Comparison of ENCODE assay signal across 18 cellular contexts in the genomic region with DNA sequence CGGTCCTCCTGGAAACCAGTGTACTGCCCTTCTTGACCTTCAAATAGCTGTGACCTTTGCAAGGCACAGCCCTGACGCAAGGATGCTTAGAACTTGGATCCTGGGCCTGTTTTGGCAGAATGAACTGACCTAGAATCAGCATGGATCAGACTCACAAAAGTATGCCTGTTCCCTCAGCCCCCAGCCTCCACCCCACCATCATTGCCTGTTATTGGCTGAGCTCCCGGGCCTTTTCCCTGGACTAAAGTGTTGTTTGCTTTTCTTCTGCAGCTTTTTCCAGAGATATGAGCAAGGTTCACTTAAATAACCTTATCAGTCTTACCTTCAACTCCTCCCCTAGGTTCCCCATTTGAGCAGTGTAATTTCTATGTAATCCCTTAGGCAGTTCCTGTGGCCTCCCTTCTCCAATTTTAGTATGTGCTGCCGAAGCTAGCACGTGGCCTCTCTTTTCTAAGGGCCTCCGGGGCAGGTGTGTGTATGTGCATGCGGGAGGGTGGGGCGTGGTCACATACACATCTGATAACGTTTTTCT.
DNase-seq lines count a peak whose midpoint lies in the region; ATAC-seq, FAIRE-seq and TF ChIP-seq lines count a peak whose summit lies in the region.
"Had no signal": no experiment of that assay in that cellular context is flagged by ENCODE, and none has a peak within 500 bp of the region (broad histone marks: within the 10 kb centered on the region; RNA-seq: fewer than 3 reads in every experiment).

No MANE protein-coding gene starts in this region.

- no peak overlapping the region for H3K4me3 Mint-ChIP-seq in GM23338
- H3K4me3 Mint-ChIP-seq: CD14-positive monocyte had no signal

- H3K4me3 ChIP-seq in GM23338: no peak overlapping the region
- H3K4me3 ChIP-seq in K562: no peak overlapping the region
- H3K4me3 ChIP-seq in right lobe of liver: no peak overlapping the region
- H3K4me3 ChIP-seq in spleen: no peak overlapping the region
- H3K4me3 ChIP-seq in effector memory CD4-positive, alpha-beta T cell (ENCODE audit: insufficient read depth, low read depth, low read length, poor library complexity, severe bottlenecking): no peak overlapping the region
- H3K4me3 ChIP-seq: A549, GM12878, SJSA1 had no signal

- peaks cover 2% of the 10 kb centered on the region for H3K27me3 Mint-ChIP-seq in GM23338 (ENCODE audit: insufficient read depth, low read depth, poor library complexity)

- H3F3A ChIP-seq in GM23338 (replicated peaks; ENCODE audit: low read depth): no peaks in the 10 kb centered on the region

- H3K27ac ChIP-seq in GM23338 (ENCODE audit: low read depth): no peak overlapping the region
- H3K27ac ChIP-seq in K562 (ENCODE audit: extremely low read depth, low read depth, low read length): no peak overlapping the region
- H3K27ac ChIP-seq in right lobe of liver: peak overlapping the region; percentile 19 to 75 (median 63)
- H3K27ac ChIP-seq in spleen: no peak overlapping the region
- no peak overlapping the region for H3K27ac ChIP-seq in effector memory CD4-positive, alpha-beta T cell (ENCODE audit: insufficient read depth, low read length, poor library complexity, severe bottlenecking)
- H3K27ac ChIP-seq: A549, RWPE1, SJSA1 had no signal

- CTCF ChIA-PET in K562 (lab: Yijun Ruan, JAX; ENCODE audit: low intra/inter-chr PET ratio): no interaction called here

- no peak for FAIRE-seq in K562 (lab: Jason Lieb, UNC)
- FAIRE-seq: A549, GM12878, GM18507 had no signal

- TF ChIP-seq RAD21 in K562 (CRISPR knock-in tag; conservative IDR thresholded peaks at IDR 0.05 in 1 of 2, IDR thresholded peaks at IDR 0.05 in 1 of 2): no peak

- H3K79me2 ChIP-seq in GM23338 (replicated peaks; ENCODE audit: insufficient read depth) (no peaks in the 10 kb centered on the region), K562 (ENCODE audit: control insufficient read depth, insufficient read depth, low read length) (no peaks in the 10 kb centered on the region)

- TF ChIP-seq POLR2A in K562 (conservative IDR thresholded peaks at IDR 0.05) (no peak), right lobe of liver (IDR thresholded peaks at IDR 0.05) (no peak), spleen (IDR thresholded peaks at IDR 0.05) (no peak)

- POLR2A ChIA-PET in K562 (lab: Yijun Ruan, JAX): interaction anchor here (0.9 kb wide), 1 partner anchor 12 kb away, joined by 4 read pairs; no protein-coding TSS in a partner anchor

- no peak overlapping the region for H3K27ac Mint-ChIP-seq in GM23338
- H3K27ac Mint-ChIP-seq: CD14-positive monocyte had no signal

- no peaks in the 10 kb centered on the region for H3K27me3 ChIP-seq in GM23338 (ENCODE audit: insufficient read depth)
- H3K27me3 ChIP-seq in K562 (ENCODE audit: control insufficient read depth in 2 of 2, insufficient read depth in 2 of 2, low read length in 2 of 2): peaks cover 2 to 3% of the 10 kb centered on the region in 2 experiments; a peak in 3 of 5 replicates
- no peaks in the 10 kb centered on the region for H3K27me3 ChIP-seq in right lobe of liver
- H3K27me3 ChIP-seq in spleen (replicated peaks in 1 of 7): peaks cover 0 to under 1% (median 0%) of the 10 kb centered on the region in 7 donors
- no peaks in the 10 kb centered on the region for H3K27me3 ChIP-seq in effector memory CD4-positive, alpha-beta T cell (replicated peaks; ENCODE audit: control insufficient read depth, insufficient read depth, low read length, poor library complexity, severe bottlenecking)
- H3K27me3 ChIP-seq: SJSA1 had no signal

- no peaks in the 10 kb centered on the region for H3K9me3 ChIP-seq in K562 (replicated peaks; ENCODE audit: control insufficient read depth, insufficient read depth, low read depth, low read length)
- H3K9me3 ChIP-seq in right lobe of liver: no peaks in the 10 kb centered on the region
- H3K9me3 ChIP-seq in spleen: no peaks in the 10 kb centered on the region
- H3K9me3 ChIP-seq in effector memory CD4-positive, alpha-beta T cell (ENCODE audit: control insufficient read depth, low read length): no peaks in the 10 kb centered on the region
- H3K9me3 ChIP-seq: A549, SJSA1 had no signal

- H3K36me3 ChIP-seq in GM23338 (ENCODE audit: insufficient read depth): no peaks in the 10 kb centered on the region
- H3K36me3 ChIP-seq in K562 (ENCODE audit: control insufficient read depth, insufficient read depth, low read length): no peaks in the 10 kb centered on the region
- H3K36me3 ChIP-seq in right lobe of liver: no peaks in the 10 kb centered on the region
- no peaks in the 10 kb centered on the region for H3K36me3 ChIP-seq in spleen
- H3K36me3 ChIP-seq in effector memory CD4-positive, alpha-beta T cell (ENCODE audit: control insufficient read depth, insufficient read depth, low read length): no peaks in the 10 kb centered on the region
- H3K36me3 ChIP-seq: SJSA1 had no signal

- no peak for ATAC-seq in GM23338
- no peak; the same call in 2 of the 3 replicates for ATAC-seq in K562
- ATAC-seq in right lobe of liver: peak; percentile 88 to 95 (median 91)
- peak; percentile 92 for ATAC-seq in sciatic nerve
- no peak for ATAC-seq in GM21526 (IDR thresholded peaks at IDR 0.05; ENCODE audit: low FRiP score, unreplicated experiment)
- ATAC-seq in HG03095 (IDR thresholded peaks at IDR 0.05; ENCODE audit: unreplicated experiment): no peak
- ATAC-seq: A549, GM12878 had no signal

- no peaks in the 10 kb centered on the region for H3K9me2 ChIP-seq in GM23338 (ENCODE audit: insufficient read depth)

- H3K4me2 ChIP-seq in GM23338 (no peak overlapping the region), K562 (ENCODE audit: insufficient read depth, low read length) (no peak overlapping the region)
- H3K4me2 ChIP-seq: A549 had no signal

- H3K9me3 Mint-ChIP-seq in GM23338: no peaks in the 10 kb centered on the region

- WGBS in K562 (ENCODE audit: insufficient coverage, low coverage, missing lambda C conversion rate): 0% methylated on average over 9 of the region's 9 CpGs
- WGBS in right lobe of liver (ENCODE audit: insufficient coverage, low coverage, low lambda C conversion rate, missing lambda C conversion rate): 41% methylated on average over 8 of the region's 9 CpGs
- WGBS in spleen, 5 donors: 58 to 71% (median 63%) methylated on average over 9 of the region's 9 CpGs

- no peak for TF ChIP-seq EP300 in K562 (IDR thresholded peaks at IDR 0.05; ENCODE audit: low read length)

- in situ Hi-C loops in K562 (cut with MboI): no loop called here

- TF ChIP-seq CTCF in GM23338 (conservative IDR thresholded peaks at IDR 0.05; ENCODE audit: low read depth in 2 of 2): no peak
- no peak for TF ChIP-seq CTCF in K562 (IDR thresholded peaks at IDR 0.05 in 2 of 3, conservative IDR thresholded peaks at IDR 0.05 in 1 of 3; ENCODE audit: insufficient read depth in 2 of 3, low read depth in 1 of 3, low read length in 3 of 3)
- TF ChIP-seq CTCF in right lobe of liver (IDR thresholded peaks at IDR 0.05): no peak
- no peak for TF ChIP-seq CTCF in spleen (IDR thresholded peaks at IDR 0.05 in 8 of 11, conservative IDR thresholded peaks at IDR 0.05 in 3 of 11)

- DNase-seq in GM23338 (ENCODE audit: low spot score) (no peak), K562 (ENCODE audit: extremely low read depth in 1 of 4, low spot score in 3 of 4) (no peak), right lobe of liver (peak; percentile 62 to 92 (median 88)), sciatic nerve (ENCODE audit: low spot score) (peak; percentile 73), spleen (no peak)
- no peak for DNase-seq in effector memory CD4-positive, alpha-beta T cell
- DNase-seq: Kasumi-1, NCI-H1930, NCI-H524, OCI-M1 had no signal

- H3K4me1 ChIP-seq in GM23338 (ENCODE audit: insufficient read depth) (no peaks in the 10 kb centered on the region), K562 (replicated peaks in 1 of 2; ENCODE audit: control insufficient read depth in 2 of 2, insufficient read depth in 2 of 2, low read length in 2 of 2) (no peaks in the 10 kb centered on the region), right lobe of liver (peaks cover 0 to 15% (median 7%) of the 10 kb centered on the region in 4 donors), spleen (no peaks in the 10 kb centered on the region)
- H3K4me1 ChIP-seq in effector memory CD4-positive, alpha-beta T cell (ENCODE audit: control insufficient read depth, insufficient read depth, low read length, poor library complexity, severe bottlenecking): no peaks in the 10 kb centered on the region
- H3K4me1 ChIP-seq: A549, SJSA1 had no signal

- H4K20me1 ChIP-seq in GM23338 (replicated peaks; ENCODE audit: insufficient read depth): no peaks in the 10 kb centered on the region
- no peaks in the 10 kb centered on the region; the same call in 1 of the 2 replicates for H4K20me1 ChIP-seq in K562 (replicated peaks; ENCODE audit: control insufficient read depth, insufficient read depth, low read length)

- no peaks in the 10 kb centered on the region for H3K4me1 Mint-ChIP-seq in GM23338
- H3K4me1 Mint-ChIP-seq: CD14-positive monocyte had no signal

- no peaks in the 10 kb centered on the region for H3K9me1 ChIP-seq in K562 (ENCODE audit: control insufficient read depth, insufficient read depth, low read length)

- intact Hi-C loops in K562 (cut with micrococcal nuclease): no loop called here
- intact Hi-C loops in right lobe of liver (cut with DNase I): no loop called here
- intact Hi-C loops in sciatic nerve (cut with DNase I): no loop called here
- intact Hi-C loops in spleen (cut with DNase I; ENCODE audit: low total_unique reads): no loop called here

- H2AFZ ChIP-seq in GM23338: 0 out of 2 replicates have a peak overlapping the region, but pooled peaks have one; percentile 65
- H2AFZ ChIP-seq in K562 (ENCODE audit: low read depth, low read length): no peak overlapping the region

- BruUV-seq in K562 (replicated peaks; lab: Mats Ljungman, UMichigan): no TSS peak

- no peak overlapping the region for H3K9ac ChIP-seq in K562 (ENCODE audit: insufficient read depth in 1 of 2, low read depth in 2 of 2, low read length in 2 of 2)

- H3K36me3 Mint-ChIP-seq in GM23338 (ENCODE audit: low read depth): no peaks in the 10 kb centered on the region
- H3K36me3 Mint-ChIP-seq: CD14-positive monocyte had no signal

TF ChIP-seq in GM23338, 12 proteins besides CTCF, POLR2A, EP300 and RAD21 (continues in another document):
- TF ChIP-seq POLR2AphosphoS5 (IDR thresholded peaks at IDR 0.05; ENCODE audit: low read depth): no peak
- TF ChIP-seq CREB1 (CRISPR knock-in tag; IDR thresholded peaks at IDR 0.05; ENCODE audit: low read depth): no peak

Comparison
In these comparisons a context has a peak if more than half of its experiments do, and no peak if none do; other contexts are left out.
1. ATAC-seq: peak in right lobe of liver (4 of 4) and sciatic nerve (single experiment); none in GM23338 (single experiment), K562 (single experiment), GM21526 (single experiment) and HG03095 (single experiment).
2. DNase-seq: peak in right lobe of liver (3 of 3) and sciatic nerve (single experiment); none in GM23338 (single experiment), K562 (0 of 4), spleen (single experiment) and effector memory CD4-positive, alpha-beta T cell (0 of 3).
3. H3K27ac ChIP-seq: peak in right lobe of liver (3 of 3); none in GM23338 (single experiment), K562 (single experiment), spleen (0 of 8) and effector memory CD4-positive, alpha-beta T cell (single experiment).